Comparison of ENCODE assay signal across 8 cellular contexts in the genomic region with DNA sequence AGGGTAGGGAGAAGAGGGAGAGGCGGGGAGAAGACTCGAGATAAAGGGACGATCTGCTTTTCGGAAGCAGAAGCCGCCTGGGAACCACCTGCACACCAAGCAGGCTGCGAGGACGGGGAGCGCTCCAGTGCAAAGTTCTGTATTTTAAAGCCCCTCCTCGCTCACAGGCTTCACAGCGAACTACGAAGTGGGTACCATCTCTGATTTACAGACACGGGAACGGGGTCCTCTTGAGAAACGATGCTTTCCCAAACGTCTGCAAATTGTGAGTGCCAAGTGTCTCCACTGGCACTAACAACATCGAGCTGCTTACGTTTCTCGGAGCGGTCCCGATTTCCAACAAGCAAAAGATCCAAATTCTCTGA. TPM values are rescaled to one million over a fixed set of nuclear protein-coding genes. Genes with fewer than 3 reads are reported as not detected.
DNase-seq lines count a peak whose midpoint lies in the region; ATAC-seq and TF ChIP-seq lines count a peak whose summit lies in the region.

No MANE protein-coding gene starts in this region.

- DNase-seq in HK-2 (ENCODE audit: unreplicated experiment) = peak; percentile 15
- DNase-seq in WTC11 (ENCODE audit: low spot score) = peak; percentile 22
- DNase-seq in endodermal cell = peak; percentile 71
- peak; percentile 25 for DNase-seq in natural killer cell

- CTCF ChIA-PET in WTC11 (lab: Charles Lee) = interaction anchor here (0.6 to 3.7 kb wide), 16 partner anchors 8 to 194 kb away, joined by 3 to 32 read pairs (median 5); partner anchors contain the start of genes MRPL16, OSBP and PATL1

- ATAC-seq in GM18498 (IDR thresholded peaks at IDR 0.05; ENCODE audit: unreplicated experiment) (peak; percentile 29), WTC11 (no peak), natural killer cell (peak in 1 of 3 donors; percentile 19), HG02642 (IDR thresholded peaks at IDR 0.05; ENCODE audit: poor library complexity, unreplicated experiment) (no peak), HG03097 (IDR thresholded peaks at IDR 0.05; ENCODE audit: low FRiP score, unreplicated experiment) (no peak)

- TF ChIP-seq CTCF in WTC11 (IDR thresholded peaks at IDR 0.05) (no peak), endodermal cell (conservative IDR thresholded peaks at IDR 0.05) (no peak), natural killer cell (IDR thresholded peaks at IDR 0.05) (no peak)

- H3K9me3 ChIP-seq in endodermal cell (ENCODE audit: control insufficient read depth, low read length) = no peaks in the 10 kb centered on the region

- H3K9me3 Mint-ChIP-seq in WTC11 = peaks cover 4% of the 10 kb centered on the region; the same call in 1 of the 2 replicates
- no peaks in the 10 kb centered on the region for H3K9me3 Mint-ChIP-seq in endodermal cell
- no peaks in the 10 kb centered on the region for H3K9me3 Mint-ChIP-seq in natural killer cell

- H3K4me1 ChIP-seq in ACC112 (ENCODE audit: control insufficient read depth, insufficient read depth, low read length, unreplicated experiment) (peaks cover 16% of the 10 kb centered on the region), endodermal cell (ENCODE audit: control insufficient read depth, insufficient read depth, low read length) (peaks cover 11% of the 10 kb centered on the region)

- peaks cover 6% of the 10 kb centered on the region; the same call in 1 of the 2 replicates for H3K27me3 Mint-ChIP-seq in WTC11 (ENCODE audit: low read depth)
- H3K27me3 Mint-ChIP-seq in endodermal cell (ENCODE audit: insufficient read depth) = peaks cover 3% of the 10 kb centered on the region
- peaks cover under 1 to 3% of the 10 kb centered on the region in 2 donors for H3K27me3 Mint-ChIP-seq in natural killer cell (ENCODE audit: low read depth in 2 of 2)

- H3K36me3 ChIP-seq in ACC112 (ENCODE audit: insufficient read depth, low read length) = no peaks in the 10 kb centered on the region
- H3K36me3 ChIP-seq in endodermal cell (ENCODE audit: control insufficient read depth, insufficient read depth, low read length) = peaks cover 10% of the 10 kb centered on the region

- H3K79me2 ChIP-seq in ACC112 (ENCODE audit: control insufficient read depth, insufficient read depth, low read length, unreplicated experiment) = peaks cover 37% of the 10 kb centered on the region

- peak overlapping the region; percentile 98 for H3K4me3 Mint-ChIP-seq in WTC11
- H3K4me3 Mint-ChIP-seq in endodermal cell = peak overlapping the region; percentile 97
- peak overlapping the region; percentile 96 for H3K4me3 Mint-ChIP-seq in natural killer cell

- H2AFZ ChIP-seq in ACC112 (ENCODE audit: low read length, unreplicated experiment) = peak overlapping the region; percentile 84

- POLR2A ChIA-PET in WTC11 (lab: Charles Lee) = interaction anchor here (2.3 kb wide), 1 partner anchor 85 kb away, joined by 13 read pairs; the partner anchor contains the start of gene PATL1

- H3K36me3 Mint-ChIP-seq in WTC11 (peaks cover 5% of the 10 kb centered on the region; the same call in 1 of the 2 replicates), endodermal cell (ENCODE audit: low read depth) (peaks cover 17% of the 10 kb centered on the region), natural killer cell (no peaks in the 10 kb centered on the region)

- H3K27ac ChIP-seq in ACC112 (ENCODE audit: low read depth, low read length) (no peak overlapping the region), endodermal cell (ENCODE audit: low read depth, low read length) (no peak overlapping the region)

- peaks cover 27% of the 10 kb centered on the region for H3K4me1 Mint-ChIP-seq in WTC11
- H3K4me1 Mint-ChIP-seq in endodermal cell = peaks cover 37% of the 10 kb centered on the region
- H3K4me1 Mint-ChIP-seq in natural killer cell = peaks cover 42 to 47% of the 10 kb centered on the region in 2 donors

- peak overlapping the region; percentile 3 for H3K9ac ChIP-seq in endodermal cell (ENCODE audit: extremely low read depth, low read length, poor library complexity, severe bottlenecking)

- H3K27ac Mint-ChIP-seq in WTC11 (peak overlapping the region; percentile 98), endodermal cell (peak overlapping the region; percentile 85), natural killer cell (peak overlapping the region; percentile 80 to 84)

- WGBS in endodermal cell (ENCODE audit: insufficient coverage in 1 of 2, insufficient read length in 1 of 2), 2 experiments = 0 to 1% methylated on average over 15 to 20 of the region's 20 CpGs

- H3K27me3 ChIP-seq in ACC112 (ENCODE audit: insufficient read depth, low read length) = no peaks in the 10 kb centered on the region
- H3K27me3 ChIP-seq in endodermal cell (ENCODE audit: control insufficient read depth, insufficient read depth, low read length, poor library complexity, severe bottlenecking) = no peaks in the 10 kb centered on the region

- H3K4me3 ChIP-seq in ACC112 (ENCODE audit: low read depth, low read length) (peak overlapping the region; percentile 75), endodermal cell (ENCODE audit: low read length) (peak overlapping the region; percentile 93)

- intact Hi-C loops in natural killer cell (cut with micrococcal nuclease) = loop anchor here (1.0 to 5.0 kb wide), 3 partner anchors 48 to 438 kb away; partner anchors contain the start of gene MRPL16

TF ChIP-seq in WTC11, 78 proteins besides CTCF, POLR2A, EP300 and RAD21:
- TF ChIP-seq CREB1 (CRISPR knock-in tag; IDR thresholded peaks at IDR 0.05) (no peak), ZNF416 (CRISPR knock-in tag; IDR thresholded peaks at IDR 0.05) (no peak), ATF1 (CRISPR knock-in tag; IDR thresholded peaks at IDR 0.05) (no peak), ERG (CRISPR knock-in tag; IDR thresholded peaks at IDR 0.05) (no peak), GABPB1 (CRISPR knock-in tag; IDR thresholded peaks at IDR 0.05) (no peak)

RNA-seq across cellular contexts. Expression of gene STX3, which starts 0.7 kb away (rescaled TPM):
- total RNA-seq in WTC11 (2021) (52.7 to 55.6 TPM (median 53.7 TPM) in 3 replicates), endodermal cell (100 to 1,000 TPM; 119 to 160 TPM), natural killer cell (10 to 100 TPM in 2 of 3 donors, 1 to 10 TPM in 1; 6.8 to 19.1 (median 17.0) TPM)
- polyA plus RNA-seq in endodermal cell (2013, experiment 1 of 2) = 27.9 TPM
- 23.5 TPM for polyA plus RNA-seq in endodermal cell (2013, experiment 2 of 2)

RNA-seq across cellular contexts. Expression of gene OR10V1, which starts 40.8 kb away (rescaled TPM):
- total RNA-seq in WTC11 (2021) = not detected in 3 replicates
- total RNA-seq in endodermal cell = not detected
- not detected for polyA plus RNA-seq in endodermal cell (2013, experiment 1 of 2)
- not detected for polyA plus RNA-seq in endodermal cell (2013, experiment 2 of 2)
- total RNA-seq in natural killer cell = not detected

RNA-seq across cellular contexts. Expression of gene MRPL16, which starts 56.1 kb away (rescaled TPM):
- total RNA-seq in WTC11 (2021) = 78.9 to 85.6 TPM (median 83.9 TPM) in 3 replicates
- total RNA-seq in endodermal cell = 10 to 100 TPM; 52.8 to 58.4 TPM
- 48.9 TPM for polyA plus RNA-seq in endodermal cell (2013, experiment 1 of 2)
- 41.5 TPM for polyA plus RNA-seq in endodermal cell (2013, experiment 2 of 2)
- total RNA-seq in natural killer cell = 10 to 100 TPM; 34.9 to 38.0 (median 37.5) TPM

Comparison
In these comparisons a context has a peak if more than half of its experiments do, and no peak if none do; other contexts are left out.
1. DNase-seq: peak in every context shown above with its lines; median percentile 71 in endodermal cell; 25 in natural killer cell; 22 in WTC11; 15 in HK-2.